ENCODE assay signal across 8 cellular contexts in the genomic region with DNA sequence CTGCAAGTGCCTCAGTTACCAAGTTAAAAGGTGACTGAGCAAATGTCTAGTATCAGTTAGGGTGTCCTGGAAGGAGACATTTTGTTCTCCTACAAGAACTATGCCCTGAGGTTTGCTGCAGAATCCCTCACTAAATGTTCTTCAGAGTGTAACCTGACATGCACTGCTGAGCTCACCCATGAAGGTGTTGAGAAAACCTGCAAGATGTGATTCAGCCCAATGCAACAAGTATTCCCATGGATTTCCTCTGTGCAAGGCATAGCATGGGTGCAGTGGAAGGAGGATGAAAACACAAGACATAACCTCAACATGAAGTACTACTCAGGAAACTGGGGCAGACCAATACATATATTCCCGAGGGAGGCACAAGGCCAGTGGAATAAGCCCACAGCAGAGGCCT. TPM values are rescaled to one million over a fixed set of nuclear protein-coding genes. Genes with fewer than 3 reads are reported as not detected.
"Had no signal": no experiment of that assay in that cellular context is flagged by ENCODE, and none has a peak within 500 bp of the region (broad histone marks: within the 10 kb centered on the region; RNA-seq: fewer than 3 reads in every experiment).

No MANE protein-coding gene starts in this region.

- FAIRE-seq: H1, H54, HTR-8/SVneo, K562 had no signal

- H3K27ac Mint-ChIP-seq: GM23338, H9 had no signal

- H3K4me3 ChIP-seq: GM23338, K562 had no signal

- DNase-seq: H9, HCEC 1CT, IMR-90 had no signal

- H3K4me3 Mint-ChIP-seq: GM23338, H9 had no signal

- H3K4me1 Mint-ChIP-seq: GM23338, H9 had no signal

RNA-seq across cellular contexts. Expression of a gene that starts 15.4 kb away (rescaled TPM):
- total RNA-seq: H1, H9, IMR-90 had no signal
- polyA plus RNA-seq: GM23338, H1, IMR-90, K562 had no signal

RNA-seq across cellular contexts. Expression of a gene that starts 34.2 kb away (rescaled TPM):
- total RNA-seq: GM23338, H1, H9, IMR-90, K562 had no signal
- polyA plus RNA-seq: GM23338, H1, IMR-90, K562 had no signal
